Comparison of ENCODE assay signal across 27 cellular contexts in genomic region chr4:1543561-1543960, GRCh38.
A peak's percentile ranks its signal among the peaks of the same experiment; 100 is the strongest.
DNase-seq lines count a peak whose midpoint lies in the region; ATAC-seq, FAIRE-seq and TF ChIP-seq lines count a peak whose summit lies in the region.
"Had no signal": no experiment of that assay in that cellular context is flagged by ENCODE, and none has a peak within 500 bp of the region (broad histone marks: within the 10 kb centered on the region; RNA-seq: fewer than 3 reads in every experiment).

No MANE protein-coding gene starts in this region.

- FAIRE-seq in pancreas (lab: Jason Lieb, UNC) = no peak
- FAIRE-seq: GM12878 had no signal

- ATAC-seq in naive thymus-derived CD4-positive, alpha-beta T cell = no peak
- ATAC-seq in pancreas (no peak), GM19035 (IDR thresholded peaks at IDR 0.05; ENCODE audit: unreplicated experiment) (no peak)
- ATAC-seq: GM12878, HCT116 had no signal

- no peaks in the 10 kb centered on the region; the same call in 1 of the 2 replicates for H4K20me1 ChIP-seq in BLaER1

- H3K27ac ChIP-seq in BLaER1 = no peak overlapping the region
- no peak overlapping the region for H3K27ac ChIP-seq in naive thymus-derived CD4-positive, alpha-beta T cell (ENCODE audit: low read depth, low read length)
- no peak overlapping the region for H3K27ac ChIP-seq in pancreas
- no peak overlapping the region for H3K27ac ChIP-seq in tibial artery
- H3K27ac ChIP-seq: 22Rv1, KMS-11 had no signal

- DNase-seq in activated CD4-positive, alpha-beta T cell treated with anti-CD3 and anti-CD28 coated beads, Interleukin-2, amount 10 ng/mL, durations not matched to agents 7 days and 5 days = no peak
- no peak for DNase-seq in activated CD4-positive, alpha-beta T cell treated with anti-CD3 and anti-CD28 coated beads, Interleukin-2, amount 50 U/mL, for 48 hours
- DNase-seq in NT2/D1 (ENCODE audit: low read depth, low spot score) (no peak), pancreas (no peak), tibial artery (no peak)
- no peak for DNase-seq in naive thymus-derived CD4-positive, alpha-beta T cell
- DNase-seq: ACHN; BE2C; CD8-positive, alpha-beta memory T cell; DMS 273 treated with DMSO at 0.1 percent for 48 hours; DMS79; EL; GDM1; GOT3; MM.1S; NCI-H2029; NCI-H446 treated with DMSO at 0.1 percent for 48 hours; NCI-H526 treated with DMSO at 0.1 percent for 48 hours; RPMI8226; SHP77 treated with DMSO at 0.1 percent for 48 hours had no signal

- 74 to 84% methylated on average over 8 of the region's 8 CpGs for WGBS in pancreas, 2 donors

- intact Hi-C loops in naive thymus-derived CD4-positive, alpha-beta T cell (cut with micrococcal nuclease) = no loop called here
- intact Hi-C loops in pancreas (cut with DNase I) = no loop called here
- intact Hi-C loops in tibial artery (cut with DNase I; ENCODE audit: low total_unique reads) = no loop called here

- H3K9ac ChIP-seq in BLaER1 (peak overlapping the region; percentile 10; the same call in 1 of the 2 replicates), NT2/D1 (ENCODE audit: insufficient read length, low read depth) (peak overlapping the region; percentile 38)
- H3K9ac ChIP-seq: KMS-11 had no signal

- POLR2A ChIA-PET in activated CD4-positive, alpha-beta T cell treated with anti-CD3 and anti-CD28 coated beads, Interleukin-2, amount 10 ng/mL, durations not matched to agents 7 days and 5 days (lab: Charles Lee) = no interaction called here
- POLR2A ChIA-PET in naive thymus-derived CD4-positive, alpha-beta T cell (lab: Charles Lee) = interaction anchor here (1.2 kb wide), 1 partner anchor 62 kb away, joined by 3 read pairs; no protein-coding TSS in a partner anchor

- H3K27me3 ChIP-seq in BLaER1 = peaks cover 9% of the 10 kb centered on the region
- peaks cover 17% of the 10 kb centered on the region for H3K27me3 ChIP-seq in NT2/D1 (ENCODE audit: insufficient read depth, insufficient read length)
- no peaks in the 10 kb centered on the region for H3K27me3 ChIP-seq in naive thymus-derived CD4-positive, alpha-beta T cell (ENCODE audit: control insufficient read depth in 2 of 2, insufficient read depth in 2 of 2, low read length in 2 of 2)
- no peaks in the 10 kb centered on the region for H3K27me3 ChIP-seq in pancreas
- peaks cover 0 to 58% of the 10 kb centered on the region in 2 donors for H3K27me3 ChIP-seq in tibial artery

- H3K4me1 ChIP-seq in BLaER1 (peaks cover 21% of the 10 kb centered on the region), NT2/D1 (ENCODE audit: insufficient read depth, insufficient read length) (peaks cover 29% of the 10 kb centered on the region), pancreas (no peaks in the 10 kb centered on the region), tibial artery (peaks cover 0 to 15% (median 7%) of the 10 kb centered on the region in 4 donors)
- peaks cover 0 to 11% of the 10 kb centered on the region in 2 donors for H3K4me1 ChIP-seq in naive thymus-derived CD4-positive, alpha-beta T cell (ENCODE audit: control insufficient read depth in 2 of 2, insufficient read depth in 2 of 2, low read length in 2 of 2)
- H3K4me1 ChIP-seq: BE2C had no signal

- H3K4me3 ChIP-seq in BLaER1 (no peak overlapping the region), NT2/D1 (ENCODE audit: insufficient read length, low read depth) (no peak overlapping the region), pancreas (no peak overlapping the region), tibial artery (no peak overlapping the region)
- no peak overlapping the region for H3K4me3 ChIP-seq in naive thymus-derived CD4-positive, alpha-beta T cell (ENCODE audit: low read length)
- H3K4me3 ChIP-seq: GM12878 had no signal

- CTCF ChIA-PET in activated CD4-positive, alpha-beta T cell treated with anti-CD3 and anti-CD28 coated beads, Interleukin-2, amount 10 ng/mL, durations not matched to agents 7 days and 5 days (lab: Charles Lee) = no interaction called here
- CTCF ChIA-PET in naive thymus-derived CD4-positive, alpha-beta T cell (lab: Charles Lee) = no interaction called here

- peak overlapping the region; percentile 51 for H3K4me2 ChIP-seq in BLaER1
- H3K4me2 ChIP-seq: KMS-11 had no signal

- no peaks in the 10 kb centered on the region for H3K36me3 ChIP-seq in BLaER1
- H3K36me3 ChIP-seq in NT2/D1 (ENCODE audit: insufficient read depth, insufficient read length, low read length) = no peaks in the 10 kb centered on the region
- H3K36me3 ChIP-seq in naive thymus-derived CD4-positive, alpha-beta T cell (ENCODE audit: control insufficient read depth in 2 of 3, insufficient read depth in 3 of 3, low read length in 3 of 3) = no peaks in the 10 kb centered on the region
- H3K36me3 ChIP-seq in pancreas = no peaks in the 10 kb centered on the region
- H3K36me3 ChIP-seq in tibial artery = no peaks in the 10 kb centered on the region
- H3K36me3 ChIP-seq: BE2C had no signal

- H3K4me1 Mint-ChIP-seq in activated CD4-positive, alpha-beta T cell treated with anti-CD3 and anti-CD28 coated beads, Interleukin-2, amount 10 ng/mL, durations not matched to agents 7 days and 5 days = peaks cover 5% of the 10 kb centered on the region
- H3K4me1 Mint-ChIP-seq in naive thymus-derived CD4-positive, alpha-beta T cell = peaks cover under 1 to 27% (median 18%) of the 10 kb centered on the region in 7 donors

- TF ChIP-seq CTCF in pancreas (IDR thresholded peaks at IDR 0.05) (no peak), tibial artery (IDR thresholded peaks at IDR 0.05) (no peak)

- peak overlapping the region; percentile 73 for H3K27ac Mint-ChIP-seq in activated CD4-positive, alpha-beta T cell treated with anti-CD3 and anti-CD28 coated beads, Interleukin-2, amount 10 ng/mL, durations not matched to agents 7 days and 5 days
- H3K27ac Mint-ChIP-seq in naive thymus-derived CD4-positive, alpha-beta T cell = peak overlapping the region in 5 of 9 donors; percentile 71 to 91 (median 80)
- H3K27ac Mint-ChIP-seq: IgD-negative memory B cell had no signal

- H3K9me3 ChIP-seq in BLaER1 (no peaks in the 10 kb centered on the region), NT2/D1 (ENCODE audit: insufficient read depth, low read length) (no peaks in the 10 kb centered on the region), pancreas (no peaks in the 10 kb centered on the region), tibial artery (no peaks in the 10 kb centered on the region)
- H3K9me3 ChIP-seq in naive thymus-derived CD4-positive, alpha-beta T cell (ENCODE audit: control insufficient read depth in 2 of 3, low read length in 3 of 3) = no peaks in the 10 kb centered on the region
- H3K9me3 ChIP-seq: BE2C had no signal

- H3K4me3 Mint-ChIP-seq in activated CD4-positive, alpha-beta T cell treated with anti-CD3 and anti-CD28 coated beads, Interleukin-2, amount 10 ng/mL, durations not matched to agents 7 days and 5 days = no peak overlapping the region
- H3K4me3 Mint-ChIP-seq in naive thymus-derived CD4-positive, alpha-beta T cell = peak overlapping the region in 2 of 10 donors; percentile 43 to 47
- H3K4me3 Mint-ChIP-seq: IgD-negative memory B cell had no signal

- no peaks in the 10 kb centered on the region for H3K27me3 Mint-ChIP-seq in activated CD4-positive, alpha-beta T cell treated with anti-CD3 and anti-CD28 coated beads, Interleukin-2, amount 10 ng/mL, durations not matched to agents 7 days and 5 days
- H3K27me3 Mint-ChIP-seq in naive thymus-derived CD4-positive, alpha-beta T cell = peaks cover 0 to 7% (median under 1%) of the 10 kb centered on the region in 5 donors

- H3K36me3 Mint-ChIP-seq in activated CD4-positive, alpha-beta T cell treated with anti-CD3 and anti-CD28 coated beads, Interleukin-2, amount 10 ng/mL, durations not matched to agents 7 days and 5 days (ENCODE audit: low read depth) = no peaks in the 10 kb centered on the region
- H3K36me3 Mint-ChIP-seq in naive thymus-derived CD4-positive, alpha-beta T cell = peaks cover 0 to 4% (median 0%) of the 10 kb centered on the region in 5 donors
- H3K36me3 Mint-ChIP-seq: CD8-positive, alpha-beta memory T cell; IgD-negative memory B cell had no signal

- H3K9me3 Mint-ChIP-seq in activated CD4-positive, alpha-beta T cell treated with anti-CD3 and anti-CD28 coated beads, Interleukin-2, amount 10 ng/mL, durations not matched to agents 7 days and 5 days = no peaks in the 10 kb centered on the region
- H3K9me3 Mint-ChIP-seq in naive thymus-derived CD4-positive, alpha-beta T cell = no peaks in the 10 kb centered on the region
- H3K9me3 Mint-ChIP-seq: CD8-positive, alpha-beta memory T cell; IgD-negative memory B cell had no signal
